ENCODE assay signal across 8 cellular contexts in genomic region chr15:70195808-70196304, GRCh38.
DNase-seq lines count a peak whose midpoint lies in the region; ATAC-seq and TF ChIP-seq lines count a peak whose summit lies in the region.

No MANE protein-coding gene starts in this region.

- ATAC-seq in SK-N-SH treated with all-trans-retinoic acid at 6 μM for 48 hours: peak; percentile 85
- ATAC-seq in Right ventricle myocardium inferior: peak; percentile 94

- DNase-seq in CD1c-positive myeloid dendritic cell (ENCODE audit: extremely low spot score) (peak; percentile 10), Right ventricle myocardium inferior (ENCODE audit: missing footprints) (peak; percentile 92), posterior vena cava (ENCODE audit: low spot score) (peak; percentile 95), NCI-H2107 treated with DMSO at 0.1 percent for 48 hours (lab: John Stamatoyannopoulos, UW; ENCODE audit: unreplicated experiment) (no peak), NCI-H526 treated with DMSO at 0.1 percent for 48 hours (lab: John Stamatoyannopoulos, UW) (no peak), HUDEP-2 (lab: John Stamatoyannopoulos, UW; ENCODE audit: unreplicated experiment in 76 of 76) (no peak)
- no peak for DNase-seq in activated CD4-positive, CD25-positive, alpha-beta regulatory T cell (lab: John Stamatoyannopoulos, UW)

- intact Hi-C loops in Right ventricle myocardium inferior (cut with DNase I) (no loop called here), posterior vena cava (cut with DNase I) (no loop called here)

TF ChIP-seq in SK-N-SH treated with all-trans-retinoic acid at 6 μM for 48 hours, 23 proteins besides CTCF, POLR2A, EP300 and RAD21:
- TF ChIP-seq ZFP30 (CRISPR knock-in tag; IDR thresholded peaks at IDR 0.05) (no peak), OSR1 (CRISPR knock-in tag; IDR thresholded peaks at IDR 0.05) (no peak), PATZ1 (CRISPR knock-in tag; IDR thresholded peaks at IDR 0.05; ENCODE audit: borderline replicate concordance) (no peak), ZFP3 (CRISPR knock-in tag; IDR thresholded peaks at IDR 0.05) (peak; percentile 89), TCF4 (CRISPR knock-in tag; IDR thresholded peaks at IDR 0.05; ENCODE audit: borderline replicate concordance) (no peak), BACH2 (CRISPR knock-in tag; IDR thresholded peaks at IDR 0.05; ENCODE audit: borderline replicate concordance) (0 out of 2 replicates have a peak, but pooled peaks have one; percentile 42), PPARA (CRISPR knock-in tag; IDR thresholded peaks at IDR 0.05; ENCODE audit: borderline replicate concordance) (no peak), ZNF565 (CRISPR knock-in tag; conservative IDR thresholded peaks at IDR 0.05; ENCODE audit: low read depth) (0 out of 2 replicates have a peak, but pooled peaks have one; percentile 10), CSDC2 (CRISPR knock-in tag; IDR thresholded peaks at IDR 0.05) (peak; percentile 60; the same call in 1 of the 2 replicates)
- TF ChIP-seq, protein P1, sequence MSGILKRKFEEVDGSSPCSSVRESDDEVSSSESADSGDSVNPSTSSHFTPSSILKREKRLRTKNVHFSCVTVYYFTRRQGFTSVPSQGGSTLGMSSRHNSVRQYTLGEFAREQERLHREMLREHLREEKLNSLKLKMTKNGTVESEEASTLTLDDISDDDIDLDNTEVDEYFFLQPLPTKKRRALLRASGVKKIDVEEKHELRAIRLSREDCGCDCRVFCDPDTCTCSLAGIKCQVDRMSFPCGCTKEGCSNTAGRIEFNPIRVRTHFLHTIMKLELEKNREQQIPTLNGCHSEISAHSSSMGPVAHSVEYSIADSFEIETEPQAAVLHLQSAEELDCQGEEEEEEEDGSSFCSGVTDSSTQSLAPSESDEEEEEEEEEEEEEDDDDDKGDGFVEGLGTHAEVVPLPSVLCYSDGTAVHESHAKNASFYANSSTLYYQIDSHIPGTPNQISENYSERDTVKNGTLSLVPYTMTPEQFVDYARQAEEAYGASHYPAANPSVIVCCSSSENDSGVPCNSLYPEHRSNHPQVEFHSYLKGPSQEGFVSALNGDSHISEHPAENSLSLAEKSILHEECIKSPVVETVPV (CRISPR knock-in tag; IDR thresholded peaks at IDR 0.05): no peak
- TF ChIP-seq, protein P2, sequence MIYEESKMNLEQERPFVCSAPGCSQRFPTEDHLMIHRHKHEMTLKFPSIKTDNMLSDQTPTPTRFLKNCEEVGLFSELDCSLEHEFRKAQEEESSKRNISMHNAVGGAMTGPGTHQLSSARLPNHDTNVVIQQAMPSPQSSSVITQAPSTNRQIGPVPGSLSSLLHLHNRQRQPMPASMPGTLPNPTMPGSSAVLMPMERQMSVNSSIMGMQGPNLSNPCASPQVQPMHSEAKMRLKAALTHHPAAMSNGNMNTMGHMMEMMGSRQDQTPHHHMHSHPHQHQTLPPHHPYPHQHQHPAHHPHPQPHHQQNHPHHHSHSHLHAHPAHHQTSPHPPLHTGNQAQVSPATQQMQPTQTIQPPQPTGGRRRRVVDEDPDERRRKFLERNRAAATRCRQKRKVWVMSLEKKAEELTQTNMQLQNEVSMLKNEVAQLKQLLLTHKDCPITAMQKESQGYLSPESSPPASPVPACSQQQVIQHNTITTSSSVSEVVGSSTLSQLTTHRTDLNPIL (CRISPR knock-in tag; IDR thresholded peaks at IDR 0.05; ENCODE audit: low read depth): no peak
TF ChIP-seq in SK-N-SH treated with all-trans-retinoic acid at 6 μM for 48 hours: peak in this region for 4.

Comparison
In these comparisons a context has a peak if more than half of its experiments do, and no peak if none do; other contexts are left out.
1. DNase-seq: peak in CD1c-positive myeloid dendritic cell (single experiment), Right ventricle myocardium inferior (single experiment) and posterior vena cava (single experiment); none in activated CD4-positive, CD25-positive, alpha-beta regulatory T cell (0 of 4), NCI-H2107 treated with DMSO at 0.1 percent for 48 hours (single experiment), NCI-H526 treated with DMSO at 0.1 percent for 48 hours (single experiment) and HUDEP-2 (0 of 76).